Comparison of ENCODE assay signal across 15 cellular contexts in genomic region chr2:101556033-101556459, GRCh38.
DNase-seq lines count a peak whose midpoint lies in the region; ATAC-seq and TF ChIP-seq lines count a peak whose summit lies in the region.
"Had no signal": no experiment of that assay in that cellular context is flagged by ENCODE, and none has a peak within 500 bp of the region (broad histone marks: within the 10 kb centered on the region; RNA-seq: fewer than 3 reads in every experiment).

No MANE protein-coding gene starts in this region.

- H3K9ac ChIP-seq in HCT116 (ENCODE audit: low read length) (no peak overlapping the region), neuronal stem cell (ENCODE audit: low read depth, low read length, poor library complexity) (peak overlapping the region; percentile 34)
- H3K9ac ChIP-seq: GM23248 had no signal

- H3K4me3 ChIP-seq in HCT116 (replicated peaks in 1 of 2; ENCODE audit: low read depth in 1 of 2, low read length in 2 of 2) (no peak overlapping the region), neuronal stem cell (ENCODE audit: low read length in 2 of 2) (no peak overlapping the region), osteoblast (ENCODE audit: insufficient read depth, low read length) (no peak overlapping the region), Peyer's patch (no peak overlapping the region)
- H3K4me3 ChIP-seq: A549, GM23248 had no signal

- POLR2A ChIA-PET in HCT116 (lab: Charles Lee): no interaction called here

- no peak overlapping the region for H2BK12ac ChIP-seq in neuronal stem cell (ENCODE audit: low read length)

- H3K4ac ChIP-seq in neuronal stem cell (ENCODE audit: low read length): no peak overlapping the region

- peak overlapping the region; percentile 25 for H3K18ac ChIP-seq in neuronal stem cell (ENCODE audit: low read length)

- TF ChIP-seq CTCF in HCT116 (IDR thresholded peaks at IDR 0.05 in 2 of 3, conservative IDR thresholded peaks at IDR 0.05 in 1 of 3; ENCODE audit: borderline replicate concordance in 1 of 3, insufficient read depth in 1 of 3, low read depth in 2 of 3, low read length in 2 of 3) (no peak), osteoblast (IDR thresholded peaks at IDR 0.05; ENCODE audit: extremely low read depth, low read depth, low read length) (no peak), Peyer's patch (IDR thresholded peaks at IDR 0.05) (no peak)

- no peak overlapping the region for H2BK5ac ChIP-seq in neuronal stem cell (ENCODE audit: low read length)

- H2AK5ac ChIP-seq in neuronal stem cell (ENCODE audit: low read depth, low read length): no peak overlapping the region

- no peaks in the 10 kb centered on the region for H3K79me1 ChIP-seq in neuronal stem cell (ENCODE audit: low read depth, low read length)

- H3K79me2 ChIP-seq in HCT116 (ENCODE audit: insufficient read depth, low read length): no peaks in the 10 kb centered on the region
- no peaks in the 10 kb centered on the region for H3K79me2 ChIP-seq in osteoblast (ENCODE audit: insufficient read depth, low read length)

- H2BK15ac ChIP-seq in neuronal stem cell (ENCODE audit: low read length): no peak overlapping the region

- H4K8ac ChIP-seq in neuronal stem cell (ENCODE audit: low read depth, low read length): no peak overlapping the region

- intact Hi-C loops in HCT116 (cut with micrococcal nuclease): no loop called here

- H2AFZ ChIP-seq in HCT116 (ENCODE audit: low read depth, low read length, poor library complexity, severe bottlenecking) (no peak overlapping the region), neuronal stem cell (ENCODE audit: low read length) (no peak overlapping the region), osteoblast (ENCODE audit: low read length) (no peak overlapping the region)
- H2AFZ ChIP-seq: GM23248 had no signal

- WGBS in neuronal stem cell (ENCODE audit: extremely low coverage in 2 of 2, insufficient read length in 2 of 2, insufficient replicate concordance in 1 of 2), 2 donors: no CpG with 5 or more reads among the region's 7 CpGs

- H3K9me2 ChIP-seq in HCT116 (ENCODE audit: insufficient read depth): no peaks in the 10 kb centered on the region

- TF ChIP-seq RAD21 in HCT116 (IDR thresholded peaks at IDR 0.05; ENCODE audit: low read depth): no peak

- H3K23ac ChIP-seq in neuronal stem cell (ENCODE audit: low read depth, low read length, poor library complexity): peak overlapping the region; percentile 48

- H3K4me1 ChIP-seq in HCT116 (ENCODE audit: control insufficient read depth in 1 of 2, insufficient read depth in 2 of 2, low read length in 2 of 2) (no peaks in the 10 kb centered on the region), neuronal stem cell (ENCODE audit: control insufficient read depth in 2 of 2, insufficient read depth in 1 of 2, low read depth in 1 of 2, low read length in 2 of 2) (no peaks in the 10 kb centered on the region), osteoblast (ENCODE audit: insufficient read depth, low read length) (peaks cover 14% of the 10 kb centered on the region), Peyer's patch (peaks cover 0 to 7% (median 0%) of the 10 kb centered on the region in 4 donors)
- H3K4me1 ChIP-seq: BE2C had no signal

- no peak for ATAC-seq in HCT116
- ATAC-seq: A549; CD8-positive, alpha-beta T cell had no signal

- H3K9me3 ChIP-seq in HCT116 (ENCODE audit: control insufficient read depth in 1 of 2, insufficient read depth in 1 of 2, low read depth in 1 of 2, low read length in 2 of 2) (no peaks in the 10 kb centered on the region), neuronal stem cell (replicated peaks in 1 of 2; ENCODE audit: control insufficient read depth in 2 of 2, insufficient read depth in 1 of 2, low read depth in 1 of 2, low read length in 2 of 2) (peaks cover 0 to 2% of the 10 kb centered on the region in 2 donors), osteoblast (ENCODE audit: low read depth, low read length) (no peaks in the 10 kb centered on the region), Peyer's patch (no peaks in the 10 kb centered on the region)
- H3K9me3 ChIP-seq: BE2C had no signal

- H4K20me1 ChIP-seq in HCT116 (ENCODE audit: insufficient read depth) (no peaks in the 10 kb centered on the region), osteoblast (ENCODE audit: insufficient read depth, low read length) (no peaks in the 10 kb centered on the region)

- no peak overlapping the region for H3K4me2 ChIP-seq in HCT116 (ENCODE audit: low read length)
- H3K4me2 ChIP-seq in neuronal stem cell (ENCODE audit: insufficient read depth, low read length, poor library complexity, severe bottlenecking): no peak overlapping the region
- H3K4me2 ChIP-seq in osteoblast (ENCODE audit: insufficient read depth, low read length): no peak overlapping the region
- H3K4me2 ChIP-seq: A549 had no signal

- TF ChIP-seq POLR2A in HCT116 (IDR thresholded peaks at IDR 0.05; ENCODE audit: borderline replicate concordance, extremely low read depth, insufficient read depth, insufficient read length): no peak
- TF ChIP-seq POLR2A in Peyer's patch (IDR thresholded peaks at IDR 0.05): no peak

- RAD21 ChIA-PET in HCT116 (lab: Charles Lee; ENCODE audit: low non-redundant PET in 1 of 2, low total read pairs in 2 of 2, uncharacterized antibody in 2 of 2, unreplicated experiment in 2 of 2): no interaction called here

- DNase-seq in ELF-1 (ENCODE audit: low read depth, low spot score) (peak; percentile 83), HCT116 (ENCODE audit: low read depth, low spot score) (no peak), left kidney (ENCODE audit: low read depth, low spot score) (peak; percentile 27), neuronal stem cell (ENCODE audit: low spot score) (no peak), osteoblast (ENCODE audit: insufficient read length, low spot score, missing footprints) (no peak), Peyer's patch (no peak), T-helper 9 cell (no peak)
- DNase-seq: BE2C; CD8-positive, alpha-beta T cell; COR-L47; DMS79; GM23248; H7 had no signal

- H3K27ac ChIP-seq in HCT116 (ENCODE audit: low read depth, low read length) (no peak overlapping the region), neuronal stem cell (replicated peaks; ENCODE audit: low read length) (no peak overlapping the region), osteoblast (ENCODE audit: low read depth, low read length) (no peak overlapping the region), Peyer's patch (no peak overlapping the region)
- H3K27ac ChIP-seq: A549, C4-2B, GM23248 had no signal

- H3K14ac ChIP-seq in neuronal stem cell (ENCODE audit: low read length): no peak overlapping the region

- no peak overlapping the region for H4K91ac ChIP-seq in neuronal stem cell (ENCODE audit: low read depth, low read length, poor library complexity)

- no TSS peak for BruUV-seq in HCT116 (replicated peaks; lab: Mats Ljungman, UMichigan)

- H3K36me3 ChIP-seq in HCT116 (ENCODE audit: control insufficient read depth in 1 of 2, insufficient read depth in 2 of 2, low read length in 2 of 2): no peaks in the 10 kb centered on the region
- H3K36me3 ChIP-seq in neuronal stem cell (replicated peaks in 1 of 2; ENCODE audit: control insufficient read depth in 2 of 2, insufficient read depth in 2 of 2, low read length in 2 of 2): no peaks in the 10 kb centered on the region
- no peaks in the 10 kb centered on the region for H3K36me3 ChIP-seq in osteoblast (ENCODE audit: insufficient read depth, low read length)
- H3K36me3 ChIP-seq in Peyer's patch: no peaks in the 10 kb centered on the region
- H3K36me3 ChIP-seq: BE2C had no signal

- no peaks in the 10 kb centered on the region for H3K27me3 ChIP-seq in HCT116 (ENCODE audit: insufficient read depth, low read length)
- no peaks in the 10 kb centered on the region for H3K27me3 ChIP-seq in neuronal stem cell (ENCODE audit: control insufficient read depth in 3 of 3, insufficient read depth in 3 of 3, low read depth in 1 of 3, low read length in 3 of 3)
- no peaks in the 10 kb centered on the region for H3K27me3 ChIP-seq in osteoblast (ENCODE audit: insufficient read depth, low read length)
- no peaks in the 10 kb centered on the region for H3K27me3 ChIP-seq in Peyer's patch
- H3K27me3 ChIP-seq: BE2C had no signal

- H2BK120ac ChIP-seq in neuronal stem cell (ENCODE audit: low read depth, low read length): no peak overlapping the region

- CTCF ChIA-PET in HCT116 (lab: Charles Lee): no interaction called here

TF ChIP-seq in HCT116, 20 proteins besides CTCF, POLR2A, EP300 and RAD21:
- TF ChIP-seq ELF1 (IDR thresholded peaks at IDR 0.05; ENCODE audit: borderline replicate concordance, low read depth) (no peak), TCF7L2 (IDR thresholded peaks at IDR 0.05; ENCODE audit: borderline replicate concordance, extremely low read depth, insufficient read depth, insufficient read length) (peak; percentile 46)
TF ChIP-seq in HCT116: peak in this region for 1.

Comparison
In these comparisons a context has a peak if more than half of its experiments do, and no peak if none do; other contexts are left out.
1. DNase-seq: peak in ELF-1 (single experiment) and left kidney (single experiment); none in HCT116 (single experiment), neuronal stem cell (single experiment), osteoblast (single experiment), Peyer's patch (0 of 3) and T-helper 9 cell (single experiment).